10 cellular contexts compared by ENCODE assay signal in genomic region chr5:679166-679895, GRCh38. TPM values are rescaled to one million over a fixed set of nuclear protein-coding genes. Genes with fewer than 3 reads are reported as not detected.
A peak's percentile ranks its signal among the peaks of the same experiment; 100 is the strongest.
DNase-seq lines count a peak whose midpoint lies in the region; ATAC-seq, FAIRE-seq and TF ChIP-seq lines count a peak whose summit lies in the region.
"Not testable (repeated sequence)": the region's sequence is repeated elsewhere in the genome, so short reads cannot be mapped to it uniquely, and the experiment has no call there.
"Had no signal": no experiment of that assay in that cellular context is flagged by ENCODE, and none has a peak within 500 bp of the region (broad histone marks: within the 10 kb centered on the region; RNA-seq: fewer than 3 reads in every experiment).

No MANE protein-coding gene starts in this region.

- H3K27me3 ChIP-seq in layer of hippocampus (ENCODE audit: control insufficient read depth, insufficient read depth, low read length) = not testable (repeated sequence)
- peaks cover 11% of the 10 kb centered on the region for H3K27me3 ChIP-seq in osteoblast (ENCODE audit: insufficient read depth, low read length)

- not testable (repeated sequence) for H3K4me3 Mint-ChIP-seq in activated CD8-positive, alpha-beta T cell treated with anti-CD3 and anti-CD28 coated beads, Interleukin-2, amount 10 ng/mL, durations not matched to agents 7 days and 5 days; central memory CD8-positive, alpha-beta T cell

- not testable (repeated sequence) for H3K27ac ChIP-seq in A549; HEK293 (ENCODE audit: extremely low read depth, low read depth, low read length); osteoblast (ENCODE audit: low read depth, low read length)
- H3K27ac ChIP-seq in layer of hippocampus (ENCODE audit: low read depth, low read length) (peak overlapping the region; percentile 52), substantia nigra (ENCODE audit: low read depth, low read length, poor library complexity, severe bottlenecking) (peak overlapping the region; percentile 58)

- not testable (repeated sequence) for H3K4me3 ChIP-seq in A549; HEK293 (ENCODE audit: low read depth, low read length); osteoblast (ENCODE audit: insufficient read depth, low read length)

- not testable (repeated sequence) for H3K36me3 ChIP-seq in HEK293 (ENCODE audit: control insufficient read depth in 2 of 2, insufficient read depth in 1 of 2, low read length in 2 of 2); osteoblast (ENCODE audit: insufficient read depth, low read length)

- H3K4me1 ChIP-seq in A549; HEK293 (ENCODE audit: control insufficient read depth, insufficient read depth, low read length); osteoblast (ENCODE audit: insufficient read depth, low read length): not testable (repeated sequence)

- not testable (repeated sequence) for H3K9me3 Mint-ChIP-seq in activated CD8-positive, alpha-beta T cell treated with anti-CD3 and anti-CD28 coated beads, Interleukin-2, amount 10 ng/mL, durations not matched to agents 7 days and 5 days (ENCODE audit: insufficient read depth); central memory CD8-positive, alpha-beta T cell

- H3K9me3 ChIP-seq in A549; HEK293 (ENCODE audit: control insufficient read depth, insufficient read depth, low read depth, low read length); osteoblast (ENCODE audit: low read depth, low read length): not testable (repeated sequence)

- not testable (repeated sequence) for TF ChIP-seq POLR2A in A549 (IDR thresholded peaks at IDR 0.05; ENCODE audit: low read length)

- peak; percentile 23 for FAIRE-seq in A549 (lab: Jason Lieb, UNC)

- not testable (repeated sequence) for H3K4me2 ChIP-seq in A549; osteoblast (ENCODE audit: insufficient read depth, low read length)

- TF ChIP-seq EP300 in A549 (IDR thresholded peaks at IDR 0.05) = not testable (repeated sequence)

- intact Hi-C loops in Right ventricle myocardium inferior (cut with DNase I) = not testable (repeated sequence)

- H3K27me3 Mint-ChIP-seq in activated CD8-positive, alpha-beta T cell treated with anti-CD3 and anti-CD28 coated beads, Interleukin-2, amount 10 ng/mL, durations not matched to agents 7 days and 5 days (ENCODE audit: low read depth); central memory CD8-positive, alpha-beta T cell: not testable (repeated sequence)

- H4K20me1 ChIP-seq in osteoblast (ENCODE audit: insufficient read depth, low read length) = not testable (repeated sequence)

- H3K79me2 ChIP-seq in osteoblast (ENCODE audit: insufficient read depth, low read length) = not testable (repeated sequence)

- not testable (repeated sequence) for H3K27ac Mint-ChIP-seq in activated CD8-positive, alpha-beta T cell treated with anti-CD3 and anti-CD28 coated beads, Interleukin-2, amount 10 ng/mL, durations not matched to agents 7 days and 5 days; central memory CD8-positive, alpha-beta T cell (ENCODE audit: low read depth)

- H2AFZ ChIP-seq in osteoblast (ENCODE audit: low read length) = not testable (repeated sequence)

- WGBS in A549 (ENCODE audit: missing lambda C conversion rate) = 56% methylated on average over 6 of the region's 17 CpGs

- CTCF ChIA-PET in A549 (lab: Yijun Ruan, JAX) = interaction anchor here (1.1 kb wide), 1 partner anchor 10 kb away, joined by 3 read pairs; no protein-coding TSS in a partner anchor
- CTCF ChIA-PET in HEK293 (lab: Yijun Ruan, JAX) = interaction anchor here (0.6 to 0.7 kb wide), 2 partner anchors 10 to 333 kb away, joined by 3 read pairs; no protein-coding TSS in a partner anchor
- CTCF ChIA-PET in activated CD8-positive, alpha-beta T cell treated with anti-CD3 and anti-CD28 coated beads, Interleukin-2, amount 10 ng/mL, durations not matched to agents 7 days and 5 days (lab: Charles Lee) = not testable (repeated sequence)

- not testable (repeated sequence) for TF ChIP-seq CTCF in A549 (IDR thresholded peaks at IDR 0.05); HEK293 (tag by site-specific recombination; IDR thresholded peaks at IDR 0.05); osteoblast (IDR thresholded peaks at IDR 0.05; ENCODE audit: extremely low read depth, low read depth, low read length)

- POLR2A ChIA-PET in A549 (lab: Yijun Ruan, JAX); HEK293 (lab: Yijun Ruan, JAX); activated CD8-positive, alpha-beta T cell treated with anti-CD3 and anti-CD28 coated beads, Interleukin-2, amount 10 ng/mL, durations not matched to agents 7 days and 5 days (lab: Charles Lee): not testable (repeated sequence)

- H3K36me3 Mint-ChIP-seq in activated CD8-positive, alpha-beta T cell treated with anti-CD3 and anti-CD28 coated beads, Interleukin-2, amount 10 ng/mL, durations not matched to agents 7 days and 5 days (ENCODE audit: low read depth); central memory CD8-positive, alpha-beta T cell (ENCODE audit: insufficient read depth): not testable (repeated sequence)

- ATAC-seq in A549; activated CD8-positive, alpha-beta T cell treated with anti-CD3 and anti-CD28 coated beads, Interleukin-2, amount 10 ng/mL, durations not matched to agents 7 days and 5 days; central memory CD8-positive, alpha-beta T cell (replicated peaks; ENCODE audit: extremely low read depth, poor library complexity, severe bottlenecking); Right ventricle myocardium inferior: not testable (repeated sequence)

- not testable (repeated sequence) for TF ChIP-seq RAD21 in A549 (conservative IDR thresholded peaks at IDR 0.05 in 1 of 2, IDR thresholded peaks at IDR 0.05 in 1 of 2)

- DNase-seq in A549 (ENCODE audit: low read depth in 1 of 2, low spot score in 1 of 2); substantia nigra (lab: John Stamatoyannopoulos, UW): not testable (repeated sequence)
- DNase-seq in activated CD8-positive, alpha-beta T cell treated with anti-CD3 and anti-CD28 coated beads, Interleukin-2, amount 10 ng/mL, durations not matched to agents 7 days and 5 days = peak; percentile 13
- peak; percentile 5 to 12 for DNase-seq in central memory CD8-positive, alpha-beta T cell (ENCODE audit: low spot score in 2 of 2)
- DNase-seq in Right ventricle myocardium inferior (ENCODE audit: missing footprints) = peak; percentile 49
- DNase-seq in osteoblast (ENCODE audit: insufficient read length, low spot score, missing footprints) = peak; percentile 73

- H3K4me1 Mint-ChIP-seq in activated CD8-positive, alpha-beta T cell treated with anti-CD3 and anti-CD28 coated beads, Interleukin-2, amount 10 ng/mL, durations not matched to agents 7 days and 5 days (ENCODE audit: low read depth); central memory CD8-positive, alpha-beta T cell: not testable (repeated sequence)

TF ChIP-seq in HEK293, 187 proteins besides CTCF, POLR2A, EP300 and RAD21:
- TF ChIP-seq EGR2 (tag by site-specific recombination; IDR thresholded peaks at IDR 0.05; ENCODE audit: low read depth) (peak; percentile 79), GLIS1 (tag by site-specific recombination; IDR thresholded peaks at IDR 0.05) (0 out of 2 replicates have a peak, but pooled peaks have one; percentile 35), ZFHX2 (tag by site-specific recombination; conservative IDR thresholded peaks at IDR 0.05) (peak; percentile 75)

RNA-seq across cellular contexts. Expression of gene TPPP, which starts 13.8 kb away (rescaled TPM):
- polyA plus RNA-seq in A549 (2011; rRNA removed) = 1.0 and 1.2 TPM in 2 replicates
- polyA plus RNA-seq in A549 (2012; cell fraction: cytosol; rRNA removed) = 1.1 and 1.3 TPM in 2 replicates
- 2.4 and 3.6 TPM in 2 replicates for polyA plus RNA-seq in A549 (2012; cell fraction: nucleus; rRNA removed)
- 1.2 to 1.5 TPM (median 1.4 TPM) in 3 replicates for polyA plus RNA-seq in A549 (2017; fragmentation: RNase III; extraction: RNeasy Plus Mini Kit Qiagen cat#74134 plus additional on column Dnase treatment)
- polyA minus RNA-seq in A549 (2011; rRNA and poly(A)+ RNA removed) = 1.8 and 2.6 TPM in 2 replicates
- under 1 TPM in 1 of 2 experiments, not detected in 1; 0.08 TPM for total RNA-seq in activated CD8-positive, alpha-beta T cell treated with anti-CD3 and anti-CD28 coated beads, Interleukin-2, amount 10 ng/mL, durations not matched to agents 7 days and 5 days
- total RNA-seq in Right ventricle myocardium inferior = 34.5 TPM
- not detected in 2 replicates for total RNA-seq in osteoblast
- total RNA-seq: GM23248, HepG2 had no signal
- polyA plus RNA-seq: GM23248 had no signal

Comparison
In these comparisons a context has a peak if more than half of its experiments do, and no peak if none do; other contexts are left out.
1. RNA of gene TPPP, which starts 13.8 kb away (total RNA-seq): 34.5 TPM in Right ventricle myocardium inferior (single experiment); 0.08 TPM in activated CD8-positive, alpha-beta T cell treated with anti-CD3 and anti-CD28 coated beads, Interleukin-2, amount 10 ng/mL, durations not matched to agents 7 days and 5 days and not detected in osteoblast; every median in the first group is over 10 times any median in the second.